8 cellular contexts compared by ENCODE assay signal in the genomic region with DNA sequence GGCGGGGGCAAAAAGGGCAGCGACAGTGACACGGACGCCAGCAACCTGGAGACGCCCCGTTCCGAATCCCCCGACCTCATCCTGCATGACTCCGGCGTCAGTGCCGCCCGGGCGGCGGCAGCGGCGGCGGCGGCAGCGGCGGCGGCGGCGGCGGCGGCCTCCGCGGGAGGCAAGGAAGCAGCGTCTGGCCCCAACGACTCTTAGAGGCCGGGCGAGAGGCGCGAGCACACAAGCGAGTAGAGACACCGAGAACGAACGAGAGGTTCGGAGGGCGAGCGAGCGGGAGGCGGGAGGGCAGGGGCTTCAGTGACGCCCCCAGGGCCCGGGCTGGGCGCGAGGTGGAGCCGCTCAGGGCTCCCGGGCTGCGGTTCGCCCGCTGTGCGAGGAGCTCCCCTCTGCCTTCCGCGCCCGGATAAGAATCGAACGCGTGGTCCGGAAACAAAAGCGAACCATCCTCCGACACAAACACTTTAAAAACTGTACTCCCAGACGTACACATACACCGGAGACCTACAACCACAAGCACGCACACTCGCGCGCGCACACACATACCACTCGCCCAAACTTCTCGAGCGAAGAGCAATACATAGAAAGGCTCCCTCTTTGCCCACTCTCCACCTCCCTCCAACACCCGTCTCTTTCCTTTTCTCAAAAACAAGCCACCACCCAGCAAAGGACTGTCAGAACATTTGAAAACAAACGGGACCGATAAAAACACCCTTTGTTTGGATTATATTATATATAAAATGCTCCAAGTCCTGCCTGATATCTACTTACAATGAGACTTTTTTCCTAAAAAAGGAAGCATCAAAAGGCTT. TPM values are rescaled to one million over a fixed set of nuclear protein-coding genes. Genes with fewer than 3 reads are reported as not detected.
DNase-seq lines count a peak whose midpoint lies in the region; ATAC-seq, FAIRE-seq and TF ChIP-seq lines count a peak whose summit lies in the region.

No MANE protein-coding gene starts in this region.

- WGBS in stomach, 5 donors, result 3 to 8% (median 6%) methylated on average over 35 to 74 of the region's 74 CpGs

- no peak for TF ChIP-seq CTCF in stomach (IDR thresholded peaks at IDR 0.05)

- intact Hi-C loops in left ventricle myocardium superior (cut with micrococcal nuclease), result no loop called here
- intact Hi-C loops in stomach (cut with DNase I; ENCODE audit: low total_unique reads), result no loop called here

- peak overlapping the region; percentile 72 for H3K4me3 Mint-ChIP-seq in activated CD8-positive, alpha-beta T cell treated with anti-CD3 and anti-CD28 coated beads, Interleukin-2, amount 10 ng/mL, durations not matched to agents 7 days and 5 days

- peaks cover 69% of the 10 kb centered on the region for H3K27me3 Mint-ChIP-seq in activated CD8-positive, alpha-beta T cell treated with anti-CD3 and anti-CD28 coated beads, Interleukin-2, amount 10 ng/mL, durations not matched to agents 7 days and 5 days (ENCODE audit: low read depth)

- POLR2A ChIA-PET in activated CD8-positive, alpha-beta T cell treated with anti-CD3 and anti-CD28 coated beads, Interleukin-2, amount 10 ng/mL, durations not matched to agents 7 days and 5 days (lab: Charles Lee), result interaction anchor here (1.3 kb wide), 1 partner anchor 11 kb away, joined by 3 read pairs; no protein-coding TSS in a partner anchor

- DNase-seq in NCI-H524 (lab: John Stamatoyannopoulos, UW) (peak; percentile 26 to 54), NCI-H524 treated with DMSO at 0.1 percent for 48 hours (lab: John Stamatoyannopoulos, UW) (no peak), left ventricle myocardium superior (peak; percentile 31), stomach (no peak), SIG-M5 treated with dmso at 0.1 percent for 504 hours (lab: John Stamatoyannopoulos, UW; ENCODE audit: unreplicated experiment) (no peak), urothelium cell line (ENCODE audit: low spot score) (no peak)
- peak; percentile 53 for DNase-seq in activated CD8-positive, alpha-beta T cell treated with anti-CD3 and anti-CD28 coated beads, Interleukin-2, amount 10 ng/mL, durations not matched to agents 7 days and 5 days

- H3K9me3 Mint-ChIP-seq in activated CD8-positive, alpha-beta T cell treated with anti-CD3 and anti-CD28 coated beads, Interleukin-2, amount 10 ng/mL, durations not matched to agents 7 days and 5 days (ENCODE audit: insufficient read depth), result no peaks in the 10 kb centered on the region

- CTCF ChIA-PET in activated CD8-positive, alpha-beta T cell treated with anti-CD3 and anti-CD28 coated beads, Interleukin-2, amount 10 ng/mL, durations not matched to agents 7 days and 5 days (lab: Charles Lee), result interaction anchor here (0.7 to 1.3 kb wide), 3 partner anchors 11 to 209 kb away, joined by 3 to 4 read pairs (median 4); no protein-coding TSS in a partner anchor

- peaks cover 5% of the 10 kb centered on the region for H3K36me3 Mint-ChIP-seq in activated CD8-positive, alpha-beta T cell treated with anti-CD3 and anti-CD28 coated beads, Interleukin-2, amount 10 ng/mL, durations not matched to agents 7 days and 5 days (ENCODE audit: low read depth)

- no peak for TF ChIP-seq POLR2A in stomach (IDR thresholded peaks at IDR 0.05)

- H3K4me1 Mint-ChIP-seq in activated CD8-positive, alpha-beta T cell treated with anti-CD3 and anti-CD28 coated beads, Interleukin-2, amount 10 ng/mL, durations not matched to agents 7 days and 5 days (ENCODE audit: low read depth), result peaks cover 44% of the 10 kb centered on the region

- H3K27ac Mint-ChIP-seq in activated CD8-positive, alpha-beta T cell treated with anti-CD3 and anti-CD28 coated beads, Interleukin-2, amount 10 ng/mL, durations not matched to agents 7 days and 5 days, result peak overlapping the region; percentile 73

- ATAC-seq in HG03025 (IDR thresholded peaks at IDR 0.05; ENCODE audit: low FRiP score, unreplicated experiment) (peak; percentile 32), left ventricle myocardium superior (no peak)
- ATAC-seq in activated CD8-positive, alpha-beta T cell treated with anti-CD3 and anti-CD28 coated beads, Interleukin-2, amount 10 ng/mL, durations not matched to agents 7 days and 5 days, result peak; percentile 38

- TF ChIP-seq EP300 in stomach (IDR thresholded peaks at IDR 0.05), result no peak

- H3K27me3 ChIP-seq in stomach, result peaks cover 73 to 100% (median 100%) of the 10 kb centered on the region in 3 donors

- H3K27ac ChIP-seq in stomach, result no peak overlapping the region

- peaks cover 0 to 22% (median 3%) of the 10 kb centered on the region in 4 donors for H3K9me3 ChIP-seq in stomach

- H3K36me3 ChIP-seq in stomach, result no peaks in the 10 kb centered on the region

- peaks cover 72 to 83% (median 77%) of the 10 kb centered on the region in 4 donors for H3K4me1 ChIP-seq in stomach

- peak overlapping the region; percentile 22 to 51 (median 34) for H3K4me3 ChIP-seq in stomach

- FAIRE-seq in urothelium cell line (lab: Jason Lieb, UNC), result no peak

RNA-seq across cellular contexts. Expression of a gene that starts 2.8 kb away (rescaled TPM):
- total RNA-seq in activated CD8-positive, alpha-beta T cell treated with anti-CD3 and anti-CD28 coated beads, Interleukin-2, amount 10 ng/mL, durations not matched to agents 7 days and 5 days, result not detected
- total RNA-seq in left ventricle myocardium superior, result not detected
- not detected for total RNA-seq in stomach
- polyA plus RNA-seq in stomach, result not detected

RNA-seq across cellular contexts. Expression of a gene that starts 58.0 kb away (rescaled TPM):
- total RNA-seq in activated CD8-positive, alpha-beta T cell treated with anti-CD3 and anti-CD28 coated beads, Interleukin-2, amount 10 ng/mL, durations not matched to agents 7 days and 5 days, result 10 to 100 TPM; 14.7 to 18.6 TPM
- total RNA-seq in left ventricle myocardium superior (43.5 TPM), stomach (10 to 100 TPM in 3 of 5 donors, 1 to 10 TPM in 2; 4.3 to 39.7 (median 20.3) TPM)
- polyA plus RNA-seq in stomach, result 10 to 100 TPM in 2 of 3 donors, 1 to 10 TPM in 1; 9.9 to 15.8 (median 13.2) TPM

Comparison
In these comparisons a context has a peak if more than half of its experiments do, and no peak if none do; other contexts are left out.
1. DNase-seq: peak in NCI-H524 (2 of 2), activated CD8-positive, alpha-beta T cell treated with anti-CD3 and anti-CD28 coated beads, Interleukin-2, amount 10 ng/mL, durations not matched to agents 7 days and 5 days (single experiment) and left ventricle myocardium superior (single experiment); none in NCI-H524 treated with DMSO at 0.1 percent for 48 hours (single experiment), stomach (single experiment), SIG-M5 treated with dmso at 0.1 percent for 504 hours (single experiment) and urothelium cell line (single experiment).